8 cellular contexts compared by ENCODE assay signal in the genomic region with DNA sequence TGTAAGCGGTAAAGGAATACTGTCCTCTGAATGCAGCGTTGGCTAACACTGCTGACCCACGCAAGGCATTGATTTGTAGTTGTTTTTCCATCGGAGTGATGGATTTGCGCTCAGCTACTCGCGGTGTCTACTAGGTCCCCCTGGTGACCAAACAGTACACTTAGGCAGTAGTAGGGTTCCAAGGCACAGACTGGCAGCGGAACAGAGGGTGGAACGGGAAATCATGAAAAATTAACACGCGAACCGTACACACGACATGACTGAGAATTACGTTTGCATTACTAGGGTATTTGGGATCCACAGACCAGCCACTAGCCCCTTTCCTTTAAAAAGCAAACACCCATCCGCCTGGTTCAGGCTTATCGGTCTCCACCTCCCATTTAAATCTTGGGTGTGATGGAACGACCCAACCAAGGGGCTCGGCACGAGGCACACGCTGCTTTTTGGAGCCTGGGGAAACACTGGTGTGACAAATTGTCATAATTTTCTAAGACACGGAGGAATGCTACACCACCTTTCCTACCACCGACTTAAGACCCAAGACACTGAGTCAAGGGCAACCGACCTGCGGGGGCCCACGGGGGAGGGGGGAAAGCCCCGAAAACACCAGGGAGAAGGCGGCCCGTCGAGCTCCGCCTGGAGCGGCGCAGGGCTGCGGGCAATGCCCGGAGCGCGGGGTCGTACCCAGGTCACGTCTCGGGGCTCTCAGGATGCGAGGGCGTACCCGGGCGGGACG. TPM values are rescaled to one million over a fixed set of nuclear protein-coding genes. Genes with fewer than 3 reads are reported as not detected.
DNase-seq lines count a peak whose midpoint lies in the region; ATAC-seq, FAIRE-seq and TF ChIP-seq lines count a peak whose summit lies in the region.

No MANE protein-coding gene starts in this region.

- no peak overlapping the region for H4K8ac ChIP-seq in neuronal stem cell (ENCODE audit: low read depth, low read length)

- ATAC-seq in DND-41 (ENCODE audit: insufficient read depth, low read depth), result peak; percentile 66
- ATAC-seq in GM21717 (IDR thresholded peaks at IDR 0.05; ENCODE audit: unreplicated experiment), result peak; percentile 37

- FAIRE-seq in frontal cortex (lab: Jason Lieb, UNC), result no peak

- H2BK12ac ChIP-seq in neuronal stem cell (ENCODE audit: low read length), result no peak overlapping the region

- peak overlapping the region; percentile 95 for H3K18ac ChIP-seq in neuronal stem cell (ENCODE audit: low read length)

- no peak overlapping the region for H4K91ac ChIP-seq in neuronal stem cell (ENCODE audit: low read depth, low read length, poor library complexity)

- H2BK120ac ChIP-seq in neuronal stem cell (ENCODE audit: low read depth, low read length), result no peak overlapping the region

- no peak overlapping the region for H3K4ac ChIP-seq in neuronal stem cell (ENCODE audit: low read length)

- H3K4me2 ChIP-seq in DND-41 (ENCODE audit: insufficient read depth, low read length) (peak overlapping the region; percentile 87), neuronal stem cell (ENCODE audit: insufficient read depth, low read length, poor library complexity, severe bottlenecking) (peak overlapping the region; percentile 94)

- H3K14ac ChIP-seq in neuronal stem cell (ENCODE audit: low read length), result no peak overlapping the region

- H3K9me3 ChIP-seq in DND-41 (ENCODE audit: insufficient read depth, low read length, severe bottlenecking) (no peaks in the 10 kb centered on the region), neuronal stem cell (replicated peaks in 1 of 2; ENCODE audit: control insufficient read depth in 2 of 2, insufficient read depth in 1 of 2, low read depth in 1 of 2, low read length in 2 of 2) (no peaks in the 10 kb centered on the region)

- H3K23ac ChIP-seq in neuronal stem cell (ENCODE audit: low read depth, low read length, poor library complexity), result peak overlapping the region; percentile 5

- H3K27me3 ChIP-seq in DND-41 (ENCODE audit: insufficient read depth, low read length, poor library complexity) (no peaks in the 10 kb centered on the region), neuronal stem cell (ENCODE audit: control insufficient read depth in 3 of 3, insufficient read depth in 3 of 3, low read depth in 1 of 3, low read length in 3 of 3) (peaks cover 0 to 67% (median 0%) of the 10 kb centered on the region in 3 experiments)

- H2AFZ ChIP-seq in DND-41 (ENCODE audit: low read depth, low read length) (peak overlapping the region; percentile 80), neuronal stem cell (ENCODE audit: low read length) (peak overlapping the region; percentile 96)

- H3K79me1 ChIP-seq in neuronal stem cell (ENCODE audit: low read depth, low read length), result no peaks in the 10 kb centered on the region

- TF ChIP-seq CTCF in DND-41 (IDR thresholded peaks at IDR 0.05; ENCODE audit: borderline replicate concordance, extremely low read depth, low read length, poor library complexity, severe bottlenecking), result peak; percentile 93

- H3K4me3 ChIP-seq in DND-41 (ENCODE audit: low read depth in 1 of 2, low read length in 2 of 2) (peak overlapping the region; percentile 67 to 70), neuronal stem cell (ENCODE audit: low read length in 2 of 2) (peak overlapping the region; percentile 80 to 85)
- peak overlapping the region; percentile 67 for H3K4me3 ChIP-seq in Jurkat, Clone E6-1 (ENCODE audit: low read length)

- H2BK5ac ChIP-seq in neuronal stem cell (ENCODE audit: low read length), result no peak overlapping the region

- peaks cover 66% of the 10 kb centered on the region for H3K79me2 ChIP-seq in DND-41 (ENCODE audit: insufficient read depth, low read length)

- H3K9ac ChIP-seq in DND-41 (ENCODE audit: low read depth, low read length), result peak overlapping the region; percentile 95
- peak overlapping the region; percentile 63 for H3K9ac ChIP-seq in neuronal stem cell (ENCODE audit: low read depth, low read length, poor library complexity)

- DNase-seq in DND-41, result peak; percentile 74
- DNase-seq in Jurkat, Clone E6-1 (ENCODE audit: low read depth, low spot score), result peak; percentile 80
- DNase-seq in RPMI7951 (ENCODE audit: low read depth), result peak; percentile 85
- peak; percentile 72 for DNase-seq in activated naive CD4-positive, alpha-beta T cell treated with Interleukin-2 at 50 U/mL for 16 hours
- DNase-seq in frontal cortex (ENCODE audit: low spot score in 2 of 2), result peak; percentile 69 to 70
- DNase-seq in neuronal stem cell (ENCODE audit: low spot score), result peak; percentile 51

- no peaks in the 10 kb centered on the region for H4K20me1 ChIP-seq in DND-41 (ENCODE audit: insufficient read depth, low read length)

- H3K27ac ChIP-seq in DND-41 (ENCODE audit: low read length) (peak overlapping the region; percentile 97), neuronal stem cell (replicated peaks; ENCODE audit: low read length) (no peak overlapping the region), temporal lobe (ENCODE audit: low read depth, low read length) (peak overlapping the region; percentile 92)

- no peak overlapping the region for H2BK15ac ChIP-seq in neuronal stem cell (ENCODE audit: low read length)

- H2AK5ac ChIP-seq in neuronal stem cell (ENCODE audit: low read depth, low read length), result no peak overlapping the region

- H3K36me3 ChIP-seq in DND-41 (ENCODE audit: insufficient read depth, low read length) (no peaks in the 10 kb centered on the region; the same call in 1 of the 2 replicates), neuronal stem cell (replicated peaks in 1 of 2; ENCODE audit: control insufficient read depth in 2 of 2, insufficient read depth in 2 of 2, low read length in 2 of 2) (no peaks in the 10 kb centered on the region)

- H3K4me1 ChIP-seq in DND-41 (ENCODE audit: insufficient read depth, low read length), result peaks cover 84% of the 10 kb centered on the region
- peaks cover 0 to 2% of the 10 kb centered on the region in 2 donors for H3K4me1 ChIP-seq in neuronal stem cell (ENCODE audit: control insufficient read depth in 2 of 2, insufficient read depth in 1 of 2, low read depth in 1 of 2, low read length in 2 of 2)

- WGBS in neuronal stem cell (ENCODE audit: extremely low coverage in 2 of 2, insufficient read length in 2 of 2, insufficient replicate concordance in 1 of 2), 2 donors, result no CpG with 5 or more reads among the region's 44 CpGs

RNA-seq across cellular contexts. Expression of gene DIPK1A, which starts 0.7 kb away (rescaled TPM):
- polyA plus RNA-seq in Jurkat, Clone E6-1 (2012; ENCODE audit: insufficient read depth, insufficient read length), result 17.1 TPM
- 18.3 and 21.3 TPM in 2 replicates for total RNA-seq in RPMI7951 (2014; rRNA removed; shearing (Covaris generic))
- total RNA-seq in frontal cortex (24.5 TPM), temporal lobe (19.2 TPM)
- 2.8 TPM for polyA plus RNA-seq in neuronal stem cell (2013, experiment 1 of 2)
- 3.0 TPM for polyA plus RNA-seq in neuronal stem cell (2013, experiment 2 of 2)
